Comparison of ENCODE assay signal across 9 cellular contexts in the genomic region with DNA sequence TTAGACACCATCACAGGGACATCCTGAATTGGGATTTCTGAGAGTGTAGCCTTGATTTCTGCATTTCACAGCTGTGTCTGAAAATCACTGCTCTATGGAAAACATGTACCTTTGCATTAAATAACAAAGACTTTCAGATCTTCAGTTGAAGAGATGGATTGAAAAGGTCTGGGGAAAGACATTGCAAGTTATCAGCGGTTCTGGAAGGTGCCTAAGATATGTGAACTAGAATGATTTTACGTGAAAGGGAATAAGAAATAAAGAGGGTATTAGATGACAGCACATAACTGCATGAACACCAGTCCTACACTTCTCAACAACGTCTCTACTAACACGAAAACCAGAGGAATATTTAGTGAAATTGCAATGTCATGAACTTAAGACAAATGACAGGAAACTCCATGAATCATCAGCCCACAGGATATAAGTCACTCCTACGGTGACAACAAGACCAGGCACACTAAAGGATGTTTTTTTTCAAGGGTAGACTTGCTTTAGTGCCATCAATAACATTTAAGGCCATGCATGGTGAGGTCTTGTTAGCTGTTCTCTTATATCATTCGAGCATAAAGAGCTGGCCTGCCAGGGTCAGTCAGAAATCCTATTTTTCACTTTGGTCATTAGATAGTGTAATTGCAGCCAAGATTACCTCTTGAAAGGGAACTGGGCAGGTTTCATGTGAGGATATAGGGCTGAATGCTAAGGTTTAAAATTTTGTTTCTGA.
DNase-seq lines count a peak whose midpoint lies in the region; ATAC-seq and TF ChIP-seq lines count a peak whose summit lies in the region.
"Had no signal": no experiment of that assay in that cellular context is flagged by ENCODE, and none has a peak within 500 bp of the region (broad histone marks: within the 10 kb centered on the region; RNA-seq: fewer than 3 reads in every experiment).

No MANE protein-coding gene starts in this region.

- H3K4me1 ChIP-seq in skeletal muscle satellite cell (ENCODE audit: control insufficient read depth, insufficient read depth, low read length) (peaks cover 22% of the 10 kb centered on the region), tibial artery (peaks cover 0 to 5% (median 0%) of the 10 kb centered on the region in 4 donors)

- peak overlapping the region; percentile 35 for H3K9ac ChIP-seq in skeletal muscle satellite cell (ENCODE audit: low read depth, low read length)

- CTCF ChIA-PET in RWPE1 (lab: Yijun Ruan, JAX): interaction anchor here (0.7 kb wide), 1 partner anchor 15 kb away, joined by 3 read pairs; no protein-coding TSS in a partner anchor
- CTCF ChIA-PET in HEK293T (lab: Yijun Ruan, JAX): no interaction called here

- peak; percentile 93 to 96 for ATAC-seq in activated CD4-positive, CD25-positive, alpha-beta regulatory T cell treated with anti-CD3 and anti-CD28 coated beads, Interleukin-2, amount 50 U/mL, for 24 hours
- ATAC-seq in GM19463 (IDR thresholded peaks at IDR 0.05; ENCODE audit: unreplicated experiment): no peak

- no peak for DNase-seq in activated CD4-positive, CD25-positive, alpha-beta regulatory T cell treated with anti-CD3 and anti-CD28 coated beads, Interleukin-2, amount 50 U/mL, for 72 hours
- DNase-seq in RWPE1 (ENCODE audit: low spot score) (peak; percentile 4), dermis microvascular lymphatic vessel endothelial cell (ENCODE audit: low read depth in 2 of 2) (peak; percentile 85 to 95), HEK293T (ENCODE audit: extremely low spot score) (no peak), tibial artery (no peak)
- DNase-seq: activated CD4-positive, alpha-beta T cell treated with anti-CD3 and anti-CD28 coated beads, Interleukin-2, amount 50 U/mL, for 4 hours had no signal

- TF ChIP-seq CTCF in RWPE1 (conservative IDR thresholded peaks at IDR 0.05; ENCODE audit: low read depth): no peak
- no peak for TF ChIP-seq CTCF in tibial artery (IDR thresholded peaks at IDR 0.05)

- H3K27ac ChIP-seq in RWPE1: no peak overlapping the region
- no peak overlapping the region for H3K27ac ChIP-seq in tibial artery

- H3K9me3 ChIP-seq in skeletal muscle satellite cell (replicated peaks; ENCODE audit: low read length): no peaks in the 10 kb centered on the region
- no peaks in the 10 kb centered on the region for H3K9me3 ChIP-seq in tibial artery

- H3K36me3 ChIP-seq in skeletal muscle satellite cell (ENCODE audit: insufficient read depth, low read length) (no peaks in the 10 kb centered on the region), tibial artery (no peaks in the 10 kb centered on the region)

- no peaks in the 10 kb centered on the region for H3K27me3 ChIP-seq in skeletal muscle satellite cell (ENCODE audit: control insufficient read depth, insufficient read depth, low read length)
- H3K27me3 ChIP-seq in tibial artery: no peaks in the 10 kb centered on the region

- intact Hi-C loops in tibial artery (cut with DNase I; ENCODE audit: low total_unique reads): no loop called here

- H3K4me2 ChIP-seq in skeletal muscle satellite cell (ENCODE audit: low read length): peak overlapping the region; percentile 56

- H3K4me3 ChIP-seq in skeletal muscle satellite cell (ENCODE audit: low read length) (no peak overlapping the region), tibial artery (no peak overlapping the region)

- POLR2A ChIA-PET in RWPE1 (lab: Yijun Ruan, JAX; ENCODE audit: low non-redundant PET) (no interaction called here), HEK293T (lab: Yijun Ruan, JAX) (no interaction called here)

TF ChIP-seq in HEK293T, 16 proteins besides CTCF, POLR2A, EP300 and RAD21:
- TF ChIP-seq L3MBTL2 (conservative IDR thresholded peaks at IDR 0.05) (no peak), TARDBP (IDR thresholded peaks at IDR 0.05) (no peak), SP1 (IDR thresholded peaks at IDR 0.05) (no peak)

Comparison
In these comparisons a context has a peak if more than half of its experiments do, and no peak if none do; other contexts are left out.
1. DNase-seq: peak in RWPE1 (single experiment) and dermis microvascular lymphatic vessel endothelial cell (2 of 2); none in activated CD4-positive, CD25-positive, alpha-beta regulatory T cell treated with anti-CD3 and anti-CD28 coated beads, Interleukin-2, amount 50 U/mL, for 72 hours (single experiment), HEK293T (single experiment) and tibial artery (0 of 2).